8 cellular contexts compared by ENCODE assay signal in the genomic region with DNA sequence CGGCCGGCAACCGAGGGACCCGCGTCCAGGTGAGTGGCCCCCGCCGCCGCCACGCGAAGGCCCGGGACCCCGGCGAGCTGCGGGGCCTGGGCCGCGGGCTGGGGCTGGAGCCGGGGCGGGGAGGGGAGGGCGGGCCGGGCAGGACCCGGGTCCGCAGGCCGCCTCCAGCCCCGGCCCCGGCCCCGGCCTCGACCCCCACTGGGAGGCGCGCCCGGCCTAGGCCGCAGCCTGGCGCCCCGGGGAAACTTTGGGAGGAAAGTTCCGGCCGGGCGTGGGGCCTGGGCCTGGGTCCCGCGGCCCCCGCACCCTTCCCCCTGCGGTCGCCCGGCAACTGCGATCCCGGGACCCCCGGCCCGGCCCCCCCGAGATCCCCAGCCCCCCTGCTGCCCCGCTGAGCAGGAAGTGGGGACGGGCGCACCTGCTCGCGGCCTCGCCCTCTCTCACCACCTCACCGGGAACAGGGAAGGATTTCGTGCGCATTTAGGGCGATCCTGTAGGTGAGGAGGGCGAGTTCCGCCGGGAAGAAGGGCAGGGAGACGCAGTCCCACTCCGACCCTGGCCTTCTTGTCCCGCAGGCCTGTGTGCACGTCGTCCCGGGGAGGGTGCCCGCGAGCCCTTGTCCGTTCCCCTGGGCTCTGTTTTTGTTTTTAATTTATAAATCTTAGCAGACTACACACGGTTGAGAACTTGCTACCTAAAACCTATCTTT. TPM values are rescaled to one million over a fixed set of nuclear protein-coding genes. Genes with fewer than 3 reads are reported as not detected.
DNase-seq lines count a peak whose midpoint lies in the region; ATAC-seq and TF ChIP-seq lines count a peak whose summit lies in the region.

No MANE protein-coding gene starts in this region.

- ATAC-seq in DND-41 (ENCODE audit: insufficient read depth, low read depth) (no peak), GM21825 (IDR thresholded peaks at IDR 0.05; ENCODE audit: unreplicated experiment) (peak; percentile 11)
- ATAC-seq in activated CD4-positive, CD25-positive, alpha-beta regulatory T cell treated with anti-CD3 and anti-CD28 coated beads, Interleukin-2, amount 50 U/mL, for 24 hours, result no peak

- H3K27ac ChIP-seq in DND-41 (ENCODE audit: low read length), result peak overlapping the region; percentile 70
- H3K27ac ChIP-seq in MM.1S (ENCODE audit: low read length), result no peak overlapping the region
- no peak overlapping the region for H3K27ac ChIP-seq in mesodermal cell (ENCODE audit: low read depth, low read length, severe bottlenecking)

- H3K79me2 ChIP-seq in DND-41 (ENCODE audit: insufficient read depth, low read length) (peaks cover 48% of the 10 kb centered on the region), MM.1S (ENCODE audit: low read length) (peaks cover 48% of the 10 kb centered on the region)

- H3K36me3 ChIP-seq in DND-41 (ENCODE audit: insufficient read depth, low read length) (peaks cover 24% of the 10 kb centered on the region; the same call in 1 of the 2 replicates), MM.1S (replicated peaks; ENCODE audit: insufficient read depth, low read length) (no peaks in the 10 kb centered on the region), mesodermal cell (ENCODE audit: control insufficient read depth, insufficient read depth, low read length) (peaks cover 22% of the 10 kb centered on the region)

- H3K9ac ChIP-seq in DND-41 (ENCODE audit: low read depth, low read length) (peak overlapping the region; percentile 67), MM.1S (ENCODE audit: low read length) (peak overlapping the region; percentile 72)

- WGBS in mesodermal cell (ENCODE audit: insufficient coverage in 2 of 2), 2 experiments, result 3% methylated on average over 31 to 33 of the region's 70 CpGs

- H3K4me3 ChIP-seq in DND-41 (ENCODE audit: low read depth in 1 of 2, low read length in 2 of 2) (peak overlapping the region; percentile 62 to 83), MM.1S (ENCODE audit: low read length) (peak overlapping the region; percentile 83), mesodermal cell (ENCODE audit: extremely low read depth, insufficient read depth, low read length, poor library complexity, severe bottlenecking) (peak overlapping the region; percentile 67)

- H3F3A ChIP-seq in MM.1S (ENCODE audit: insufficient read depth, low read length), result no peaks in the 10 kb centered on the region

- DNase-seq in DND-41 (peak; percentile 47), MM.1S (no peak), NCI-H1092 (lab: John Stamatoyannopoulos, UW) (no peak), SIG-M5 (lab: John Stamatoyannopoulos, UW) (no peak)
- peak; percentile 8 for DNase-seq in central memory CD4-positive, alpha-beta T cell

- TF ChIP-seq CTCF in DND-41 (IDR thresholded peaks at IDR 0.05; ENCODE audit: borderline replicate concordance, extremely low read depth, low read length, poor library complexity, severe bottlenecking), result no peak
- TF ChIP-seq CTCF in MM.1S (IDR thresholded peaks at IDR 0.05; ENCODE audit: low read length), result no peak

- peak overlapping the region; percentile 95 for H3K4me2 ChIP-seq in DND-41 (ENCODE audit: insufficient read depth, low read length)
- peak overlapping the region; percentile 73 for H3K4me2 ChIP-seq in MM.1S (ENCODE audit: low read depth, low read length)

- H4K20me1 ChIP-seq in DND-41 (ENCODE audit: insufficient read depth, low read length), result peaks cover 38% of the 10 kb centered on the region
- no peaks in the 10 kb centered on the region for H4K20me1 ChIP-seq in MM.1S (ENCODE audit: insufficient read depth, low read length)

- H3K4me1 ChIP-seq in DND-41 (ENCODE audit: insufficient read depth, low read length) (peaks cover 31% of the 10 kb centered on the region), MM.1S (ENCODE audit: low read length) (peaks cover 9% of the 10 kb centered on the region; the same call in 1 of the 2 replicates), mesodermal cell (ENCODE audit: control insufficient read depth, insufficient read depth, low read length, poor library complexity, severe bottlenecking) (no peaks in the 10 kb centered on the region)

- H3K27me3 ChIP-seq in DND-41 (ENCODE audit: insufficient read depth, low read length, poor library complexity) (no peaks in the 10 kb centered on the region), MM.1S (replicated peaks; ENCODE audit: insufficient read depth, low read length) (peaks cover 26% of the 10 kb centered on the region)

- H3K9me3 ChIP-seq in DND-41 (ENCODE audit: insufficient read depth, low read length, severe bottlenecking) (no peaks in the 10 kb centered on the region), MM.1S (replicated peaks; ENCODE audit: insufficient read depth, low read length) (no peaks in the 10 kb centered on the region), mesodermal cell (ENCODE audit: control insufficient read depth, low read length) (no peaks in the 10 kb centered on the region)

- H3K9me2 ChIP-seq in MM.1S (replicated peaks; ENCODE audit: insufficient read depth, low read length), result no peaks in the 10 kb centered on the region

- H2AFZ ChIP-seq in DND-41 (ENCODE audit: low read depth, low read length), result peak overlapping the region; percentile 40; the same call in 1 of the 2 replicates
- peak overlapping the region; percentile 48; the same call in 1 of the 2 replicates for H2AFZ ChIP-seq in MM.1S (ENCODE audit: low read length)

RNA-seq across cellular contexts. Expression of a gene that starts 0.4 kb away (rescaled TPM):
- polyA plus RNA-seq in mesodermal cell (2013, experiment 1 of 2), result 24.5 TPM
- polyA plus RNA-seq in mesodermal cell (2013, experiment 2 of 2), result 24.1 TPM

RNA-seq across cellular contexts. Expression of a gene that starts 18.6 kb away (rescaled TPM):
- not detected for polyA plus RNA-seq in mesodermal cell (2013, experiment 1 of 2)
- polyA plus RNA-seq in mesodermal cell (2013, experiment 2 of 2), result not detected

RNA-seq across cellular contexts. Expression of a gene that starts 55.9 kb away (rescaled TPM):
- 24.6 TPM for polyA plus RNA-seq in mesodermal cell (2013, experiment 1 of 2)
- polyA plus RNA-seq in mesodermal cell (2013, experiment 2 of 2), result 21.6 TPM

Comparison
In these comparisons a context has a peak if more than half of its experiments do, and no peak if none do; other contexts are left out.
1. DNase-seq: peak in DND-41 (single experiment) and central memory CD4-positive, alpha-beta T cell (single experiment); none in MM.1S (single experiment), NCI-H1092 (single experiment) and SIG-M5 (single experiment).
2. Peak in every context shown above with its lines, with median percentiles within 50 percentile points of each other: H3K4me3 ChIP-seq.